ENCODE assay signal across 1 cellular context in the genomic region with DNA sequence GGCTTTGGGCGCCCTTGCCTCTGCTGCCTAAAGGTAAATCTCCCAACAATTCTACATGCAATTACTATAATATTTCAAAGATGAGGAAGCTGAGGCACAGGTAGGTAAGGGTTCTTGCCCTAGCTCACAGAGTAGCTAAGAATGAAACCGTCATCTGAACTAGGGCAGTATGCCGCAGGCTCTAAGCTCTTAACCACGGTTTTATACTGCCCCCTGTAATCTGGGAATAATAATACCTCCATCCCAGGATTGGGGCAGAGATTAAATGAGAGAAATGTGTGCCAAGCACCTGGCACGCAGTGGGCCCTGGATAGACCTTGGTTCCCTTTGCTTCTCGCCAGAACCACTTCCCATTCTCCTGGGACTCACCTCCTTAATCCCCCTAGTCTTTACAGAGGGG.
TF ChIP-seq lines count a peak whose summit lies in the region.

No MANE protein-coding gene starts in this region.

TF ChIP-seq in H1, 55 proteins besides CTCF, POLR2A, EP300 and RAD21 (continued from another document):
- TF ChIP-seq MAFK (IDR thresholded peaks at IDR 0.05; ENCODE audit: low read depth, low read length) (no peak), JUND (IDR thresholded peaks at IDR 0.05; ENCODE audit: low read length) (no peak)
